Comparison of ENCODE assay signal across 23 cellular contexts in the genomic region with DNA sequence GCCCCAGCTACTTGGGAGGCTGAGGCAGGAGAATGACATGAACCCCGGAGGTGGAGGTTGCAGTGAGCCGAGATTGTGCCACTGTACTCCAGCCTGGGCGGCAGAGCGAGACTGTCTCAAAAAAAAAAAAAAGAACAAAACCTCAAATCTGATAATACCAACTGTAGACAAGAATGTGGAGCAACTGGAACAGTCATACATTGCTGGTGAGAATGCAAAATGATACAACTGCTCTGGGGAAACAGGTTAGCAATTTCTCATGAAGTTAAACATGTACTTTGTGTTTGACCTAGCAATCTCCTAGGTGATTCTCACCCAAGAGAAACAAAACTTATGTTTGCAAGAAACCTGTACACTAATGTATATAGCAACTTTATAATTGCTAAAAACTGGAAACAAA. TPM values are rescaled to one million over a fixed set of nuclear protein-coding genes. Genes with fewer than 3 reads are reported as not detected.
A peak's percentile ranks its signal among the peaks of the same experiment; 100 is the strongest.
DNase-seq lines count a peak whose midpoint lies in the region; FAIRE-seq and TF ChIP-seq lines count a peak whose summit lies in the region.
"Had no signal": no experiment of that assay in that cellular context is flagged by ENCODE, and none has a peak within 500 bp of the region (broad histone marks: within the 10 kb centered on the region; RNA-seq: fewer than 3 reads in every experiment).

No MANE protein-coding gene starts in this region.

- H3K36me3 ChIP-seq in bronchial epithelial cell (ENCODE audit: control insufficient read depth, insufficient read depth, low read length): no peaks in the 10 kb centered on the region

- no peak overlapping the region for H3K4me3 ChIP-seq in bronchial epithelial cell (ENCODE audit: low read depth, low read length)
- H3K4me3 ChIP-seq: SJSA1 had no signal

- no peaks in the 10 kb centered on the region for H3K27me3 ChIP-seq in bronchial epithelial cell (ENCODE audit: control insufficient read depth, insufficient read depth, low read length)
- H3K27me3 ChIP-seq: SJSA1 had no signal

- POLR2A ChIA-PET in RWPE1 (lab: Yijun Ruan, JAX; ENCODE audit: low non-redundant PET): no interaction called here

- peak; percentile 61 for DNase-seq in SIG-M5 treated with dmso at 0.1 percent for 504 hours (lab: John Stamatoyannopoulos, UW; ENCODE audit: unreplicated experiment)
- DNase-seq in SIG-M5 (lab: John Stamatoyannopoulos, UW): no peak
- DNase-seq in RCC 7860 (ENCODE audit: low spot score): peak; percentile 35
- DNase-seq in bronchial epithelial cell (ENCODE audit: low read depth): peak; percentile 29
- DNase-seq in renal cortical epithelial cell (ENCODE audit: low read depth): peak; percentile 55
- no peak for DNase-seq in GM19239 (ENCODE audit: insufficient read length, low spot score)
- DNase-seq in RWPE1 (ENCODE audit: low spot score): no peak
- no peak for DNase-seq in GM19240 (ENCODE audit: insufficient read length, low spot score)
- DNase-seq: 8988T, DND-41, H7, HFFc6, IMR-90, Karpas-422, MM.1S, NCI-H1694 treated with DMSO at 0.1 percent for 48 hours, NCI-H510A treated with DMSO at 0.1 percent for 48 hours, NCI-H774 had no signal

- CTCF ChIA-PET in RWPE1 (lab: Yijun Ruan, JAX): no interaction called here

- TF ChIP-seq CTCF in bronchial epithelial cell (IDR thresholded peaks at IDR 0.05; ENCODE audit: insufficient read depth, low read length, severe bottlenecking): no peak
- no peak for TF ChIP-seq CTCF in RWPE1 (conservative IDR thresholded peaks at IDR 0.05; ENCODE audit: low read depth)

- H3K27ac ChIP-seq in RWPE1: no peak overlapping the region
- H3K27ac ChIP-seq: HL-60, SJSA1 had no signal

- FAIRE-seq in RCC 7860 (lab: Jason Lieb, UNC) (no peak), bronchial epithelial cell (lab: Jason Lieb, UNC) (no peak), GM19239 (lab: Jason Lieb, UNC) (no peak)

RNA-seq across cellular contexts. Expression of a gene that starts 4.4 kb away (rescaled TPM):
- total RNA-seq in bronchial epithelial cell (47.0 and 47.4 TPM in 2 replicates), renal cortical epithelial cell (63.4 and 69.2 TPM in 2 replicates)

RNA-seq across cellular contexts. Expression of a gene that starts 21.7 kb away (rescaled TPM):
- total RNA-seq in bronchial epithelial cell (72.1 and 106 TPM in 2 replicates), renal cortical epithelial cell (120 and 175 TPM in 2 replicates)

RNA-seq across cellular contexts. Expression of a gene that starts 27.5 kb away (rescaled TPM):
- total RNA-seq in bronchial epithelial cell (4.7 and 5.5 TPM in 2 replicates), renal cortical epithelial cell (13.7 and 56.6 TPM in 2 replicates)

RNA-seq across cellular contexts. Expression of a gene that starts 29.1 kb away (rescaled TPM):
- not detected in 2 replicates for total RNA-seq in bronchial epithelial cell
- total RNA-seq in renal cortical epithelial cell: not detected in 2 replicates
- total RNA-seq: G401, H7, HFFc6, HT1080, IMR-90, OCI-LY7, SJSA1 had no signal

Comparison
In these comparisons a context has a peak if more than half of its experiments do, and no peak if none do; other contexts are left out.
1. DNase-seq: peak in SIG-M5 treated with dmso at 0.1 percent for 504 hours (single experiment), RCC 7860 (single experiment), bronchial epithelial cell (single experiment) and renal cortical epithelial cell (single experiment); none in SIG-M5 (single experiment), GM19239 (single experiment), RWPE1 (single experiment) and GM19240 (single experiment).